Comparison of ENCODE assay signal across 8 cellular contexts in the genomic region with DNA sequence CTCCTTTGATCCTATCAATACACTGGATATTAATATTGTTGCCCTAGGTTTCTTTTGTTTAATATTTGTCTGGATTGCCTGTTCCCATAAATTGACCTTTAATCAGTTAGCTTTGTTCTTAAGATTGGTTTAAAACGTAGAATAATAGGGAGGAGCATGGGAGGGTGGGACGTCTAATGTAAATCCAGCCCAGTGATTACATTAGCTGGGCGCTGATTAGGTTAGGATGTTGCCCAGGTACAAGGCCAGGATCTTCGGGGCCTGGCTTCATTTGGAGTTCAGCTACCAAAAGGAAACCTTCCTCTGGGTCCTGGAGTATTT. TPM values are rescaled to one million over a fixed set of nuclear protein-coding genes. Genes with fewer than 3 reads are reported as not detected.
DNase-seq lines count a peak whose midpoint lies in the region; ATAC-seq and TF ChIP-seq lines count a peak whose summit lies in the region.

Gene SRSF8, plus strand, starts transcription at position 199 of the 321 bp plus-strand sequence. CDS start 308 bp downstream, outside the sequence.

- H3K9me2 ChIP-seq in OCI-LY1 (ENCODE audit: low read depth, low read length), result no peaks in the 10 kb centered on the region

- no peaks in the 10 kb centered on the region for H3K27me3 ChIP-seq in OCI-LY1 (ENCODE audit: insufficient read depth, low read length)
- no peaks in the 10 kb centered on the region for H3K27me3 ChIP-seq in effector memory CD4-positive, alpha-beta T cell (replicated peaks; ENCODE audit: control insufficient read depth, insufficient read depth, low read length, poor library complexity, severe bottlenecking)
- H3K27me3 ChIP-seq in muscle layer of colon (ENCODE audit: control insufficient read depth in 1 of 2, insufficient read depth in 2 of 2, low read length in 2 of 2), result no peaks in the 10 kb centered on the region

- H3K36me3 ChIP-seq in OCI-LY1 (ENCODE audit: insufficient read depth, low read length) (no peaks in the 10 kb centered on the region), muscle layer of colon (ENCODE audit: insufficient read depth, low read length) (no peaks in the 10 kb centered on the region)
- no peaks in the 10 kb centered on the region for H3K36me3 ChIP-seq in effector memory CD4-positive, alpha-beta T cell (ENCODE audit: control insufficient read depth, insufficient read depth, low read length)

- no peaks in the 10 kb centered on the region for H3K79me2 ChIP-seq in OCI-LY1 (ENCODE audit: insufficient read depth, low read length)

- peak within 1 kb of the TSS; percentile 79 for H3K4me2 ChIP-seq in OCI-LY1 (ENCODE audit: low read length)

- H3K27ac ChIP-seq in OCI-LY1 (ENCODE audit: low read depth, low read length, poor library complexity, severe bottlenecking) (peak within 1 kb of the TSS; percentile 49), muscle layer of colon (ENCODE audit: low read depth, low read length) (peak within 1 kb of the TSS; percentile 87)
- H3K27ac ChIP-seq in effector memory CD4-positive, alpha-beta T cell (ENCODE audit: insufficient read depth, low read length, poor library complexity, severe bottlenecking), result peak within 1 kb of the TSS; percentile 80

- no peaks in the 10 kb centered on the region for H4K20me1 ChIP-seq in OCI-LY1 (ENCODE audit: insufficient read depth, low read length)

- H3K4me1 Mint-ChIP-seq in activated CD4-positive, alpha-beta T cell treated with anti-CD3 and anti-CD28 coated beads for 36 hours, result peaks cover 25% of the 10 kb centered on the region

- POLR2A ChIA-PET in activated CD4-positive, alpha-beta T cell treated with anti-CD3 and anti-CD28 coated beads for 36 hours (lab: Charles Lee), result interaction anchor here (0.5 to 1.9 kb wide), 5 partner anchors 18 to 725 kb away, joined by 4 to 9 read pairs (median 4); partner anchors contain the start of genes CWC15, ENDOD1 and KDM4D

- H3F3A ChIP-seq in OCI-LY1 (ENCODE audit: insufficient read depth, low read length), result no peaks in the 10 kb centered on the region

- intact Hi-C loops in activated CD4-positive, alpha-beta T cell treated with anti-CD3 and anti-CD28 coated beads for 36 hours (cut with DNase I, micrococcal nuclease), result loop anchor here (5.0 to 10.0 kb wide), 7 partner anchors 71 to 1321 kb away; partner anchors contain the start of genes CCDC82 (in 1 of the 2), FAM76B (in 1 of the 2) and MED17 (in 1 of the 2)

- peak within 1 kb of the TSS; percentile 89; the same call in 1 of the 2 replicates for H2AFZ ChIP-seq in OCI-LY1 (ENCODE audit: low read length)

- peaks cover 14% of the 10 kb centered on the region for H3K36me3 Mint-ChIP-seq in activated CD4-positive, alpha-beta T cell treated with anti-CD3 and anti-CD28 coated beads for 36 hours (ENCODE audit: low read depth)

- H3K9me3 ChIP-seq in OCI-LY1 (ENCODE audit: low read length) (no peaks in the 10 kb centered on the region), muscle layer of colon (ENCODE audit: low read length) (no peaks in the 10 kb centered on the region)
- H3K9me3 ChIP-seq in effector memory CD4-positive, alpha-beta T cell (ENCODE audit: control insufficient read depth, low read length), result no peaks in the 10 kb centered on the region

- no peak for DNase-seq in activated CD4-positive, alpha-beta T cell treated with anti-CD3 and anti-CD28 coated beads for 36 hours
- DNase-seq in activated CD4-positive, alpha-beta T cell treated with anti-CD3 and anti-CD28 coated beads for 1 hour, result no peak
- DNase-seq in effector memory CD4-positive, alpha-beta T cell, result no peak
- no peak for DNase-seq in pons (ENCODE audit: low spot score)
- no peak for DNase-seq in DMS 273 (lab: John Stamatoyannopoulos, UW; ENCODE audit: unreplicated experiment)

- peaks cover 2% of the 10 kb centered on the region for H3K27me3 Mint-ChIP-seq in activated CD4-positive, alpha-beta T cell treated with anti-CD3 and anti-CD28 coated beads for 36 hours

- H3K4me3 Mint-ChIP-seq in activated CD4-positive, alpha-beta T cell treated with anti-CD3 and anti-CD28 coated beads for 36 hours, result peak within 1 kb of the TSS; percentile 97

- CTCF ChIA-PET in activated CD4-positive, alpha-beta T cell treated with anti-CD3 and anti-CD28 coated beads for 36 hours (lab: Charles Lee), result interaction anchor here (0.6 to 7.5 kb wide), 21 partner anchors 10 to 725 kb away, joined by 3 to 125 read pairs (median 5); partner anchors contain the start of genes CWC15, ENDOD1, FAM76B and KDM4D

- H3K4me3 ChIP-seq in OCI-LY1 (ENCODE audit: low read depth, low read length, poor library complexity, severe bottlenecking) (peak within 1 kb of the TSS; percentile 71), muscle layer of colon (ENCODE audit: low read depth in 1 of 2, low read length in 2 of 2) (peak within 1 kb of the TSS; percentile 76 to 91)
- peak within 1 kb of the TSS; percentile 96 for H3K4me3 ChIP-seq in effector memory CD4-positive, alpha-beta T cell (ENCODE audit: insufficient read depth, low read depth, low read length, poor library complexity, severe bottlenecking)

- TF ChIP-seq CTCF in OCI-LY1 (IDR thresholded peaks at IDR 0.05; ENCODE audit: low read length), result no peak

- H3K9ac ChIP-seq in OCI-LY1 (ENCODE audit: low read length) (peak within 1 kb of the TSS; percentile 59), muscle layer of colon (ENCODE audit: low read length) (peak within 1 kb of the TSS; percentile 94)

- ATAC-seq in activated CD4-positive, alpha-beta T cell treated with anti-CD3 and anti-CD28 coated beads for 36 hours, result peak; percentile 28
- ATAC-seq in HG02970 (IDR thresholded peaks at IDR 0.05; ENCODE audit: low FRiP score, unreplicated experiment), result peak; percentile 22

- peak within 1 kb of the TSS; percentile 92 for H3K27ac Mint-ChIP-seq in activated CD4-positive, alpha-beta T cell treated with anti-CD3 and anti-CD28 coated beads for 36 hours

- no peaks in the 10 kb centered on the region for H3K9me3 Mint-ChIP-seq in activated CD4-positive, alpha-beta T cell treated with anti-CD3 and anti-CD28 coated beads for 36 hours (ENCODE audit: low read depth)

- H3K4me1 ChIP-seq in OCI-LY1 (ENCODE audit: insufficient read depth, low read length, severe bottlenecking) (peaks cover 17% of the 10 kb centered on the region), muscle layer of colon (ENCODE audit: insufficient read depth, low read length) (peaks cover 12% of the 10 kb centered on the region)
- peaks cover 5% of the 10 kb centered on the region for H3K4me1 ChIP-seq in effector memory CD4-positive, alpha-beta T cell (ENCODE audit: control insufficient read depth, insufficient read depth, low read length, poor library complexity, severe bottlenecking)

RNA-seq across cellular contexts. Expression of gene SRSF8, which starts in this region (rescaled TPM):
- total RNA-seq in activated CD4-positive, alpha-beta T cell treated with anti-CD3 and anti-CD28 coated beads for 36 hours, result 10 to 100 TPM; 23.7 to 26.5 TPM
